In genomic region chr12:2346405-2346804, GRCh38 we compare ENCODE assay signal across 1 cellular context.
TF ChIP-seq lines count a peak whose summit lies in the region.

No MANE protein-coding gene starts in this region.

TF ChIP-seq in GM23338, 12 proteins besides CTCF, POLR2A, EP300 and RAD21 (continued from another document):
- no peak for TF ChIP-seq ZNF462 (CRISPR knock-in tag; IDR thresholded peaks at IDR 0.05)
